In genomic region chr12:80195737-80196136, GRCh38 we compare ENCODE assay signal across 9 cellular contexts.
"Had no signal": no experiment of that assay in that cellular context is flagged by ENCODE, and none has a peak within 500 bp of the region (broad histone marks: within the 10 kb centered on the region; RNA-seq: fewer than 3 reads in every experiment).

No MANE protein-coding gene starts in this region.

- H3K9ac ChIP-seq: SK-N-SH had no signal

- H3K4me2 ChIP-seq: SK-N-SH had no signal

- DNase-seq: KG1, NCI-H1092 treated with DMSO at 0.1 percent for 48 hours, NCI-H187, NCI-H2029, NCI-H2081 treated with DMSO at 0.1 percent for 48 hours, NCI-H226, T-cell had no signal

- H3K4me3 Mint-ChIP-seq: T-cell had no signal

- H3K27ac Mint-ChIP-seq: T-cell had no signal

- H3K27ac ChIP-seq: RWPE1 had no signal

- H3K9me2 ChIP-seq: SK-N-SH had no signal

- H3K4me1 Mint-ChIP-seq: T-cell had no signal

- H3K9me3 Mint-ChIP-seq: T-cell had no signal

- H3K9me3 ChIP-seq: SK-N-SH had no signal

- H3K36me3 Mint-ChIP-seq: T-cell had no signal

- ATAC-seq: T-cell had no signal
